8 cellular contexts compared by ENCODE assay signal in the genomic region with DNA sequence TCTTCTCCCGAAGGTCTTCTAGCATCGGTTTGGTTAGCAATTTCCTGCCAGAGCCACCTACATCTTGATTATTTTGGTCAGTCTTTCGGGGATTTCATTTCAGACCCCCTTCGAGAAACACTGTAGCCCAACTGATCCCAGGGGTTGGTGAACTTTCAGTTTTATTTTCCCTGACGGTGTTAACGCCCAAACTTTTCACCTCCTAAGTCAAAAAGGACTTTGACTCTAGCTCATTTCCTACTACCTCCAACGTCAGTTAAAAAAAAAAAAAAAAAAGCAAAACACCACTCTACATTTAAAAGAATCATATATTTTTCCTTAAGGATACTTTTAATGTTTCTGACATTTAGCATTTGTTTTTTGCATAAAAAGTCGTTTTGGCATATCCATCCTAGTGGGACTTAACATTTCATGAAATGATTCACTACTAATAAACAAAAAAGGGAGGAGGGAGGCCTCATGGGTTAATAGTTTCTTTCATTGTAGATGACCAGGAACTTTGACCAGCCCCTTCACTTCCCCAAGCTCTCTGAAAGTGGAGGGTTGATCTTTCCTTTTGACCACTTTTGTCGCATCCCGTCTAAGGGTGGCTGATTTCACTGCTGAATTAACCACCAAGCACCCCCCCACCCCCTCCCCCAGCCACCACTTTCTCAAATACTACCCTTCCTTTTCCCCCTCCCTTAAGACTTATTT. TPM values are rescaled to one million over a fixed set of nuclear protein-coding genes. Genes with fewer than 3 reads are reported as not detected.
DNase-seq lines count a peak whose midpoint lies in the region; ATAC-seq and TF ChIP-seq lines count a peak whose summit lies in the region.

No MANE protein-coding gene starts in this region.

- H3K27ac Mint-ChIP-seq in effector memory CD8-positive, alpha-beta T cell = peak overlapping the region; percentile 94 to 95

- ATAC-seq in effector memory CD8-positive, alpha-beta T cell (replicated peaks) = no peak

- peak overlapping the region; percentile 54 for H3K9ac ChIP-seq in neural cell (ENCODE audit: low read length)

- TF ChIP-seq CTCF in C4-2B (conservative IDR thresholded peaks at IDR 0.05) = no peak
- no peak for TF ChIP-seq CTCF in neural cell (IDR thresholded peaks at IDR 0.05; ENCODE audit: poor library complexity, severe bottlenecking)

- no peaks in the 10 kb centered on the region for H3K36me3 ChIP-seq in neural cell (ENCODE audit: insufficient read depth, low read length)

- peak overlapping the region; percentile 64 for H3K4me3 ChIP-seq in neural cell (ENCODE audit: low read length)

- H3K27ac ChIP-seq in C4-2B (peak overlapping the region; percentile 87), neural cell (ENCODE audit: low read length) (no peak overlapping the region)

- no peak for TF ChIP-seq EP300 in neural cell (conservative IDR thresholded peaks at IDR 0.05; ENCODE audit: poor library complexity, severe bottlenecking)

- H3K27me3 ChIP-seq in neural cell (ENCODE audit: insufficient read depth, low read depth, low read length) = peaks cover 37% of the 10 kb centered on the region

- DNase-seq in NAMALWA (ENCODE audit: low spot score) (peak; percentile 34), D341Med (ENCODE audit: low spot score) (no peak), posterior cingulate gyrus (no peak)
- DNase-seq in effector memory CD8-positive, alpha-beta T cell = no peak
- DNase-seq in activated CD4-positive, alpha-beta T cell treated with anti-CD3 and anti-CD28 coated beads for 4 hours = no peak
- no peak for DNase-seq in activated CD4-positive, alpha-beta T cell treated with anti-CD3 and anti-CD28 coated beads, Interleukin-2, amount 50 U/mL, for 1 hour

- no peaks in the 10 kb centered on the region for H3K9me2 ChIP-seq in neural cell (ENCODE audit: insufficient read depth, low read length)

- no peaks in the 10 kb centered on the region for H3F3A ChIP-seq in neural cell (ENCODE audit: insufficient read depth, low read length, poor library complexity, severe bottlenecking)

- no peaks in the 10 kb centered on the region for H3K9me3 Mint-ChIP-seq in effector memory CD8-positive, alpha-beta T cell

- H3K27me3 Mint-ChIP-seq in effector memory CD8-positive, alpha-beta T cell = peaks cover 0 to 5% of the 10 kb centered on the region in 2 donors

- no peak for TF ChIP-seq RAD21 in neural cell (conservative IDR thresholded peaks at IDR 0.05)

- intact Hi-C loops in posterior cingulate gyrus (cut with DNase I) = loop anchor here (10.0 kb wide), 1 partner anchor 224 kb away; no protein-coding TSS in a partner anchor

- peaks cover 18 to 20% of the 10 kb centered on the region in 2 donors for H3K4me1 Mint-ChIP-seq in effector memory CD8-positive, alpha-beta T cell (ENCODE audit: low read depth in 2 of 2)

- H3K79me2 ChIP-seq in neural cell (replicated peaks; ENCODE audit: insufficient read depth, low read length) = peaks cover 36% of the 10 kb centered on the region

- H3K36me3 Mint-ChIP-seq in effector memory CD8-positive, alpha-beta T cell (ENCODE audit: insufficient read depth) = peaks cover 15% of the 10 kb centered on the region

- H3K4me3 Mint-ChIP-seq in effector memory CD8-positive, alpha-beta T cell = peak overlapping the region; percentile 92 to 97

- no peak overlapping the region for H3K4me2 ChIP-seq in neural cell (ENCODE audit: low read length)

- peak overlapping the region; percentile 52 for H2AFZ ChIP-seq in neural cell (ENCODE audit: low read depth, low read length)

- no peaks in the 10 kb centered on the region for H4K20me1 ChIP-seq in neural cell (ENCODE audit: insufficient read depth)

- no peaks in the 10 kb centered on the region for H3K9me3 ChIP-seq in neural cell (ENCODE audit: low read length)

TF ChIP-seq in neural cell, 6 proteins besides CTCF, POLR2A, EP300 and RAD21:
- TF ChIP-seq EZH2 (IDR thresholded peaks at IDR 0.05; ENCODE audit: borderline replicate concordance, insufficient read depth, low read length, poor library complexity, severe bottlenecking) = no peak
- no peak for TF ChIP-seq POLR2AphosphoS5 (IDR thresholded peaks at IDR 0.05)
- TF ChIP-seq MXI1 (conservative IDR thresholded peaks at IDR 0.05; ENCODE audit: poor library complexity, severe bottlenecking) = no peak
- TF ChIP-seq, protein P1, sequence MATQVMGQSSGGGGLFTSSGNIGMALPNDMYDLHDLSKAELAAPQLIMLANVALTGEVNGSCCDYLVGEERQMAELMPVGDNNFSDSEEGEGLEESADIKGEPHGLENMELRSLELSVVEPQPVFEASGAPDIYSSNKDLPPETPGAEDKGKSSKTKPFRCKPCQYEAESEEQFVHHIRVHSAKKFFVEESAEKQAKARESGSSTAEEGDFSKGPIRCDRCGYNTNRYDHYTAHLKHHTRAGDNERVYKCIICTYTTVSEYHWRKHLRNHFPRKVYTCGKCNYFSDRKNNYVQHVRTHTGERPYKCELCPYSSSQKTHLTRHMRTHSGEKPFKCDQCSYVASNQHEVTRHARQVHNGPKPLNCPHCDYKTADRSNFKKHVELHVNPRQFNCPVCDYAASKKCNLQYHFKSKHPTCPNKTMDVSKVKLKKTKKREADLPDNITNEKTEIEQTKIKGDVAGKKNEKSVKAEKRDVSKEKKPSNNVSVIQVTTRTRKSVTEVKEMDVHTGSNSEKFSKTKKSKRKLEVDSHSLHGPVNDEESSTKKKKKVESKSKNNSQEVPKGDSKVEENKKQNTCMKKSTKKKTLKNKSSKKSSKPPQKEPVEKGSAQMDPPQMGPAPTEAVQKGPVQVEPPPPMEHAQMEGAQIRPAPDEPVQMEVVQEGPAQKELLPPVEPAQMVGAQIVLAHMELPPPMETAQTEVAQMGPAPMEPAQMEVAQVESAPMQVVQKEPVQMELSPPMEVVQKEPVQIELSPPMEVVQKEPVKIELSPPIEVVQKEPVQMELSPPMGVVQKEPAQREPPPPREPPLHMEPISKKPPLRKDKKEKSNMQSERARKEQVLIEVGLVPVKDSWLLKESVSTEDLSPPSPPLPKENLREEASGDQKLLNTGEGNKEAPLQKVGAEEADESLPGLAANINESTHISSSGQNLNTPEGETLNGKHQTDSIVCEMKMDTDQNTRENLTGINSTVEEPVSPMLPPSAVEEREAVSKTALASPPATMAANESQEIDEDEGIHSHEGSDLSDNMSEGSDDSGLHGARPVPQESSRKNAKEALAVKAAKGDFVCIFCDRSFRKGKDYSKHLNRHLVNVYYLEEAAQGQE (IDR thresholded peaks at IDR 0.05; ENCODE audit: borderline replicate concordance) = no peak
- no peak for TF ChIP-seq TAF1 (IDR thresholded peaks at IDR 0.05; ENCODE audit: low read depth)

RNA-seq across cellular contexts. Expression of a gene that starts 0.8 kb away (rescaled TPM):
- polyA plus RNA-seq in neural cell = 0.48 and 1.7 TPM in 2 replicates
- polyA minus RNA-seq in neural cell = 0.58 and 0.73 TPM in 2 replicates
